ENCODE assay signal across 8 cellular contexts in genomic region chr13:71290963-71291937, GRCh38.
DNase-seq lines count a peak whose midpoint lies in the region; ATAC-seq, FAIRE-seq and TF ChIP-seq lines count a peak whose summit lies in the region.

No MANE protein-coding gene starts in this region.

- no peak for FAIRE-seq in H54 (lab: Jason Lieb, UNC)

- no peak for TF ChIP-seq POLR2A in H54 (IDR thresholded peaks at IDR 0.05; ENCODE audit: low read depth, low read length)

- no peak for TF ChIP-seq CTCF in AG09309 (IDR thresholded peaks at IDR 0.05; ENCODE audit: control insufficient read depth, insufficient read depth, low read depth, low read length, missing control alignments)

- H3K4me3 ChIP-seq in AG09309 (ENCODE audit: control insufficient read depth, low read depth, low read length), result peak overlapping the region; percentile 18

- DNase-seq in AG09309 (ENCODE audit: low read depth), result no peak
- peak; percentile 61 for DNase-seq in NOMO-1 treated with dmso at 0.1 percent for 144 hours (lab: John Stamatoyannopoulos, UW; ENCODE audit: unreplicated experiment)
- peak; percentile 29 for DNase-seq in activated naive CD4-positive, alpha-beta T cell treated with Interleukin-2 at 50 U/mL for 16 hours
- peak; percentile 36 for DNase-seq in iris pigment epithelial cell (ENCODE audit: low read depth)
- peak; percentile 11 for DNase-seq in stimulated activated CD8-positive, alpha-beta memory T cell treated with anti-CD3 and anti-CD28 coated beads, Interleukin-15, amount 100 ng/mL, for 1 hour (ENCODE audit: low read depth)
- no peak for DNase-seq in H54 (ENCODE audit: insufficient read length, low spot score)

- ATAC-seq in GM18870 (IDR thresholded peaks at IDR 0.05; ENCODE audit: unreplicated experiment) (peak; percentile 95), HG03097 (IDR thresholded peaks at IDR 0.05; ENCODE audit: low FRiP score, unreplicated experiment) (peak; percentile 95)

Comparison
In these comparisons a context has a peak if more than half of its experiments do, and no peak if none do; other contexts are left out.
1. DNase-seq: peak in NOMO-1 treated with dmso at 0.1 percent for 144 hours (single experiment), activated naive CD4-positive, alpha-beta T cell treated with Interleukin-2 at 50 U/mL for 16 hours (single experiment), iris pigment epithelial cell (single experiment) and stimulated activated CD8-positive, alpha-beta memory T cell treated with anti-CD3 and anti-CD28 coated beads, Interleukin-15, amount 100 ng/mL, for 1 hour (single experiment); none in AG09309 (single experiment) and H54 (single experiment).